In genomic region chr1:204405988-204406387, GRCh38 we compare ENCODE assay signal across 10 cellular contexts. TPM values are rescaled to one million over a fixed set of nuclear protein-coding genes. Genes with fewer than 3 reads are reported as not detected.
DNase-seq lines count a peak whose midpoint lies in the region; ATAC-seq and TF ChIP-seq lines count a peak whose summit lies in the region.
"Had no signal": no experiment of that assay in that cellular context is flagged by ENCODE, and none has a peak within 500 bp of the region (broad histone marks: within the 10 kb centered on the region; RNA-seq: fewer than 3 reads in every experiment).

No MANE protein-coding gene starts in this region.

- no peak for DNase-seq in activated CD4-positive, alpha-beta T cell treated with anti-CD3 and anti-CD28 coated beads, Interleukin-2, amount 10 ng/mL, durations not matched to agents 7 days and 5 days
- DNase-seq in activated CD4-positive, alpha-beta T cell treated with anti-CD3 and anti-CD28 coated beads for 4 hours = no peak
- DNase-seq in T-cell = no peak
- no peak for DNase-seq in fibroblast of pulmonary artery (ENCODE audit: low read depth)
- no peak for DNase-seq in NK-92 (lab: John Stamatoyannopoulos, UW; ENCODE audit: unreplicated experiment)
- DNase-seq: activated CD4-positive, alpha-beta T cell treated with anti-CD3 and anti-CD28 coated beads for 48 hours; NCI-H2107 had no signal

- no peak for ATAC-seq in T-cell (replicated peaks in 1 of 4)
- no peak for ATAC-seq in stimulated activated memory B cell treated with anti-CD40 and anti-IgM and Interleukin-4, amounts not matched to agents 10 μg/mL and 1 μg/mL and 100 μg/mL, for 72 hours
- ATAC-seq in GM18909 (IDR thresholded peaks at IDR 0.05; ENCODE audit: poor library complexity, unreplicated experiment) = no peak
- no peak for ATAC-seq in GM21825 (IDR thresholded peaks at IDR 0.05; ENCODE audit: unreplicated experiment)

- H3K4me3 Mint-ChIP-seq in activated CD4-positive, alpha-beta T cell treated with anti-CD3 and anti-CD28 coated beads, Interleukin-2, amount 10 ng/mL, durations not matched to agents 7 days and 5 days = peak overlapping the region; percentile 99
- H3K4me3 Mint-ChIP-seq in T-cell = peak overlapping the region; percentile 98 to 99 (median 98)
- H3K4me3 Mint-ChIP-seq in stimulated activated memory B cell treated with anti-CD40 and anti-IgM and Interleukin-4, amounts not matched to agents 10 μg/mL and 1 μg/mL and 100 μg/mL, for 72 hours = peak overlapping the region; percentile 28

- peaks cover 25% of the 10 kb centered on the region for H3K4me1 Mint-ChIP-seq in activated CD4-positive, alpha-beta T cell treated with anti-CD3 and anti-CD28 coated beads, Interleukin-2, amount 10 ng/mL, durations not matched to agents 7 days and 5 days
- H3K4me1 Mint-ChIP-seq in T-cell = peaks cover 23 to 52% (median 29%) of the 10 kb centered on the region in 3 donors
- H3K4me1 Mint-ChIP-seq in stimulated activated memory B cell treated with anti-CD40 and anti-IgM and Interleukin-4, amounts not matched to agents 10 μg/mL and 1 μg/mL and 100 μg/mL, for 72 hours = peaks cover 29% of the 10 kb centered on the region

- H3K9me3 Mint-ChIP-seq in activated CD4-positive, alpha-beta T cell treated with anti-CD3 and anti-CD28 coated beads, Interleukin-2, amount 10 ng/mL, durations not matched to agents 7 days and 5 days = no peaks in the 10 kb centered on the region
- H3K9me3 Mint-ChIP-seq in T-cell = no peaks in the 10 kb centered on the region
- no peaks in the 10 kb centered on the region for H3K9me3 Mint-ChIP-seq in stimulated activated memory B cell treated with anti-CD40 and anti-IgM and Interleukin-4, amounts not matched to agents 10 μg/mL and 1 μg/mL and 100 μg/mL, for 72 hours

- peak overlapping the region; percentile 50 for H3K27ac Mint-ChIP-seq in activated CD4-positive, alpha-beta T cell treated with anti-CD3 and anti-CD28 coated beads, Interleukin-2, amount 10 ng/mL, durations not matched to agents 7 days and 5 days
- H3K27ac Mint-ChIP-seq in T-cell = peak overlapping the region; percentile 60 to 69
- no peak overlapping the region for H3K27ac Mint-ChIP-seq in stimulated activated memory B cell treated with anti-CD40 and anti-IgM and Interleukin-4, amounts not matched to agents 10 μg/mL and 1 μg/mL and 100 μg/mL, for 72 hours

- peak overlapping the region; percentile 98 for H3K4me3 ChIP-seq in fibroblast of pulmonary artery (replicated peaks; ENCODE audit: low read depth, low read length)

- POLR2A ChIA-PET in activated CD4-positive, alpha-beta T cell treated with anti-CD3 and anti-CD28 coated beads, Interleukin-2, amount 10 ng/mL, durations not matched to agents 7 days and 5 days (lab: Charles Lee) = no interaction called here
- POLR2A ChIA-PET in T-cell (lab: Charles Lee) = interaction anchor here (0.6 to 0.7 kb wide), 3 partner anchors 13 to 50 kb away, joined by 3 to 6 read pairs (median 3); no protein-coding TSS in a partner anchor

- no peak for TF ChIP-seq CTCF in fibroblast of pulmonary artery (IDR thresholded peaks at IDR 0.05; ENCODE audit: low read length, missing control alignments)

- CTCF ChIA-PET in activated CD4-positive, alpha-beta T cell treated with anti-CD3 and anti-CD28 coated beads, Interleukin-2, amount 10 ng/mL, durations not matched to agents 7 days and 5 days (lab: Charles Lee) = interaction anchor here (0.6 kb wide), 2 partner anchors 123 to 528 kb away, joined by 3 read pairs; no protein-coding TSS in a partner anchor
- CTCF ChIA-PET in T-cell (lab: Charles Lee) = no interaction called here

- no peaks in the 10 kb centered on the region for H3K27me3 Mint-ChIP-seq in activated CD4-positive, alpha-beta T cell treated with anti-CD3 and anti-CD28 coated beads, Interleukin-2, amount 10 ng/mL, durations not matched to agents 7 days and 5 days
- H3K27me3 Mint-ChIP-seq in T-cell = no peaks in the 10 kb centered on the region
- no peaks in the 10 kb centered on the region for H3K27me3 Mint-ChIP-seq in stimulated activated memory B cell treated with anti-CD40 and anti-IgM and Interleukin-4, amounts not matched to agents 10 μg/mL and 1 μg/mL and 100 μg/mL, for 72 hours

- H3K36me3 Mint-ChIP-seq in activated CD4-positive, alpha-beta T cell treated with anti-CD3 and anti-CD28 coated beads, Interleukin-2, amount 10 ng/mL, durations not matched to agents 7 days and 5 days (ENCODE audit: low read depth) = peaks cover 78% of the 10 kb centered on the region
- H3K36me3 Mint-ChIP-seq in T-cell = peaks cover 52% of the 10 kb centered on the region
- peaks cover 22% of the 10 kb centered on the region for H3K36me3 Mint-ChIP-seq in stimulated activated memory B cell treated with anti-CD40 and anti-IgM and Interleukin-4, amounts not matched to agents 10 μg/mL and 1 μg/mL and 100 μg/mL, for 72 hours

RNA-seq across cellular contexts. Expression of gene PPP1R15B, which starts 5.6 kb away (rescaled TPM):
- 10 to 100 TPM; 62.5 to 70.6 TPM for total RNA-seq in activated CD4-positive, alpha-beta T cell treated with anti-CD3 and anti-CD28 coated beads, Interleukin-2, amount 10 ng/mL, durations not matched to agents 7 days and 5 days
- total RNA-seq in T-cell = 100 to 1,000 TPM in 2 of 5 donors, 10 to 100 TPM in 3; 67.9 to 151 (median 70.6) TPM

RNA-seq across cellular contexts. Expression of gene PLEKHA6, which starts 46.3 kb away (rescaled TPM):
- total RNA-seq in activated CD4-positive, alpha-beta T cell treated with anti-CD3 and anti-CD28 coated beads, Interleukin-2, amount 10 ng/mL, durations not matched to agents 7 days and 5 days = not detected
- 1 to 10 TPM in 3 of 5 donors, under 1 TPM in 2; 0.38 to 1.9 (median 1.4) TPM for total RNA-seq in T-cell

Comparison
In these comparisons a context has a peak if more than half of its experiments do, and no peak if none do; other contexts are left out.
1. H3K4me3 Mint-ChIP-seq: peak in every context shown above with its lines; median percentile 99 in activated CD4-positive, alpha-beta T cell treated with anti-CD3 and anti-CD28 coated beads, Interleukin-2, amount 10 ng/mL, durations not matched to agents 7 days and 5 days; 98 in T-cell; 28 in stimulated activated memory B cell treated with anti-CD40 and anti-IgM and Interleukin-4, amounts not matched to agents 10 μg/mL and 1 μg/mL and 100 μg/mL, for 72 hours.